Comparison of ENCODE assay signal across 8 cellular contexts in the genomic region with DNA sequence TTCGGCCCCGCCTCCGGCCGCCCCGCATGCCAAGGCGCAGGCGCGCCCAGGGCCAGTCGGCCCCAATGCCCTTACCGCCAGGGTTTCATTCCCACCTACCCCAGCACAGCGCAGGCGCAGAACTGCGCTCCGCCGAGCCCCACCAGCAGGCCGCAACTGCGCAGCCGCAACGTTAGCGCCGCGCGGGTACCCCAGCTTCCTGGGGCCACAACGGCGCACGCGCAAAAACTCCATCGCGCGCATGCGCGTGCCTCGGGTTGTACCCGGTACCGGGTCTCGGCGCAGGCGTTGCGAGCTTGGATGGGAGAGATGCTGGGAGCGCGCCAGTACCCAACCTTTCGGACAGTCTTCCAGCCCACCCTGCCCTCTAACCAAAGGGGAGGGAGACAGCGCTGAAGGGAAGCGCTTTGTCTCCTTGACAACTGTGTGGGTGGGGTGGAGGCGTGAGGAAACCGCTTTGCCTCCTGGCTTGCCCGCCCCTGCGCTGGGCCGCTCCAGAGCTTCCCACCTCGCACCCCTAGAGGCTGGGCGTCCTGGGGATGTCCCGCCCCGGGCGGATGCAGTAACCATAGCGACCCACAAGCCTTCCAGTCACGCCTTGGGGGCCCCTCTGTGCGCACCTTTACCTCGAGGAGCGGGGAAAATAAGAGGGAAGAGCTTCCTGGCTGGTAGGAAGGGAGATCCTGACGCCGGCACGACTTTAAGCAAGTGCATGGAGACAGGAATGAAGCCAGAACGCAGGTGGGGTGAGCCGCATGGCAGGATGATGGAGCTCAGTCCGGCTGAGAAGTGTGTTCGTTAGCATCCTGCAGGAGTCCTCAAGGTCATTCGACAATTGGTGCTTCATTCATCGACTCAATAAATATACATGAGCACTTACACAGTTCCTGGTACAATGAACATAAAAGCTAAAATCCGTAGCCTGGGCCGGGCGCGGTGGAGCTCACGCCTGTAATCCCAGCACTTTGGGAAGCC. TPM values are rescaled to one million over a fixed set of nuclear protein-coding genes. Genes with fewer than 3 reads are reported as not detected.
DNase-seq lines count a peak whose midpoint lies in the region; ATAC-seq and FAIRE-seq lines count a peak whose summit lies in the region.

No MANE protein-coding gene starts in this region.

- H3K9ac ChIP-seq in endocrine pancreas (ENCODE audit: control insufficient read depth, insufficient read depth, low read length) = peak overlapping the region; percentile 74

- no peaks in the 10 kb centered on the region for H3K36me3 ChIP-seq in endocrine pancreas (ENCODE audit: control insufficient read depth, insufficient read depth, low read length)

- no peaks in the 10 kb centered on the region for H3K27me3 ChIP-seq in endocrine pancreas (ENCODE audit: control insufficient read depth, insufficient read depth, low read length)

- no peaks in the 10 kb centered on the region for H3K9me3 Mint-ChIP-seq in activated CD8-positive, alpha-beta memory T cell treated with anti-CD3 and anti-CD28 coated beads, Interleukin-2, amount 10 ng/mL, durations not matched to agents 7 days and 5 days (ENCODE audit: low read depth)

- peak overlapping the region; percentile 84 for H3K27ac Mint-ChIP-seq in activated CD8-positive, alpha-beta memory T cell treated with anti-CD3 and anti-CD28 coated beads, Interleukin-2, amount 10 ng/mL, durations not matched to agents 7 days and 5 days

- H3K4me1 ChIP-seq in endocrine pancreas (ENCODE audit: control insufficient read depth, insufficient read depth, low read length) = no peaks in the 10 kb centered on the region

- H3K27me3 Mint-ChIP-seq in activated CD8-positive, alpha-beta memory T cell treated with anti-CD3 and anti-CD28 coated beads, Interleukin-2, amount 10 ng/mL, durations not matched to agents 7 days and 5 days = no peaks in the 10 kb centered on the region

- H3K36me3 Mint-ChIP-seq in activated CD8-positive, alpha-beta memory T cell treated with anti-CD3 and anti-CD28 coated beads, Interleukin-2, amount 10 ng/mL, durations not matched to agents 7 days and 5 days = peaks cover 20% of the 10 kb centered on the region

- peak; percentile 99 for FAIRE-seq in HTR-8/SVneo (lab: Jason Lieb, UNC)

- CTCF ChIA-PET in activated CD8-positive, alpha-beta memory T cell treated with anti-CD3 and anti-CD28 coated beads, Interleukin-2, amount 10 ng/mL, durations not matched to agents 7 days and 5 days (lab: Charles Lee) = interaction anchor here (0.8 to 5.0 kb wide), 20 partner anchors 8 to 210 kb away, joined by 3 to 65 read pairs (median 6); partner anchors contain the start of genes CCDC61, FOXA3, IRF2BP1 and NANOS2

- peak; percentile 97 for DNase-seq in Caki2 (ENCODE audit: low read depth)
- DNase-seq in HTR-8/SVneo (ENCODE audit: insufficient read length, low spot score) = peak; percentile 100
- peak; percentile 91 for DNase-seq in NOMO-1 treated with DMSO at 0.1 percent for 48 hours (lab: John Stamatoyannopoulos, UW; ENCODE audit: unreplicated experiment)
- peak; percentile 99 for DNase-seq in activated CD8-positive, alpha-beta memory T cell treated with anti-CD3 and anti-CD28 coated beads, Interleukin-2, amount 10 ng/mL, durations not matched to agents 7 days and 5 days
- peak; percentile 100 for DNase-seq in mesenteric fat pad (ENCODE audit: low spot score)
- peak; percentile 98 for DNase-seq in stimulated activated CD8-positive, alpha-beta memory T cell treated with anti-CD3 and anti-CD28 coated beads, Interleukin-15, amount 100 ng/mL, for 1 hour (ENCODE audit: low read depth)

- H3K4me3 Mint-ChIP-seq in activated CD8-positive, alpha-beta memory T cell treated with anti-CD3 and anti-CD28 coated beads, Interleukin-2, amount 10 ng/mL, durations not matched to agents 7 days and 5 days = peak overlapping the region; percentile 92

- peak overlapping the region; percentile 34 for H3K4me3 ChIP-seq in endocrine pancreas (ENCODE audit: control insufficient read depth, insufficient read depth, low read length)

- peak; percentile 77 for ATAC-seq in GM21381 (IDR thresholded peaks at IDR 0.05; ENCODE audit: unreplicated experiment)
- ATAC-seq in activated CD8-positive, alpha-beta memory T cell treated with anti-CD3 and anti-CD28 coated beads, Interleukin-2, amount 10 ng/mL, durations not matched to agents 7 days and 5 days = peak; percentile 90

- no peaks in the 10 kb centered on the region for H3K9me3 ChIP-seq in endocrine pancreas (ENCODE audit: control insufficient read depth, low read length)

- in situ Hi-C loops in Caki2 (cut with HindIII; ENCODE audit: low pct_unique_long_range_greater_than_20kb, low sequenced_read_pairs) = no loop called here

- H3K4me1 Mint-ChIP-seq in activated CD8-positive, alpha-beta memory T cell treated with anti-CD3 and anti-CD28 coated beads, Interleukin-2, amount 10 ng/mL, durations not matched to agents 7 days and 5 days = peaks cover 21% of the 10 kb centered on the region

RNA-seq across cellular contexts. Expression of gene MYPOP, which starts 0.5 kb away (rescaled TPM):
- total RNA-seq in Caki2 (2014; rRNA removed; shearing (Covaris generic); ENCODE audit: low replicate concordance) = 2.4 and 6.0 TPM in 2 replicates
- 10 to 100 TPM; 13.0 to 13.8 TPM for total RNA-seq in activated CD8-positive, alpha-beta memory T cell treated with anti-CD3 and anti-CD28 coated beads, Interleukin-2, amount 10 ng/mL, durations not matched to agents 7 days and 5 days
- 10.2 TPM for total RNA-seq in mesenteric fat pad

RNA-seq across cellular contexts. Expression of gene NANOS2, which starts 11.6 kb away (rescaled TPM):
- not detected in 2 replicates for total RNA-seq in Caki2 (2014; rRNA removed; shearing (Covaris generic); ENCODE audit: low replicate concordance)
- under 1 TPM in 1 of 2 experiments, not detected in 1; 0.18 TPM for total RNA-seq in activated CD8-positive, alpha-beta memory T cell treated with anti-CD3 and anti-CD28 coated beads, Interleukin-2, amount 10 ng/mL, durations not matched to agents 7 days and 5 days
- not detected for total RNA-seq in mesenteric fat pad

RNA-seq across cellular contexts. Expression of gene IRF2BP1, which starts 17.0 kb away (rescaled TPM):
- total RNA-seq in Caki2 (2014; rRNA removed; shearing (Covaris generic); ENCODE audit: low replicate concordance) = 42.5 and 60.5 TPM in 2 replicates
- 10 to 100 TPM; 18.9 to 19.0 TPM for total RNA-seq in activated CD8-positive, alpha-beta memory T cell treated with anti-CD3 and anti-CD28 coated beads, Interleukin-2, amount 10 ng/mL, durations not matched to agents 7 days and 5 days
- total RNA-seq in mesenteric fat pad = 14.0 TPM

RNA-seq across cellular contexts. Expression of gene FOXA3, which starts 38.8 kb away (rescaled TPM):
- total RNA-seq in Caki2 (2014; rRNA removed; shearing (Covaris generic); ENCODE audit: low replicate concordance) = 0.14 TPM in 1 of 2 replicates, not detected in the other
- under 1 TPM in 1 of 2 experiments, not detected in 1; 0.14 TPM for total RNA-seq in activated CD8-positive, alpha-beta memory T cell treated with anti-CD3 and anti-CD28 coated beads, Interleukin-2, amount 10 ng/mL, durations not matched to agents 7 days and 5 days
- not detected for total RNA-seq in mesenteric fat pad

RNA-seq across cellular contexts. Expression of gene SYMPK, which starts 40.0 kb away (rescaled TPM):
- total RNA-seq in Caki2 (2014; rRNA removed; shearing (Covaris generic); ENCODE audit: low replicate concordance) = 75.2 and 83.9 TPM in 2 replicates
- 100 to 1,000 TPM; 119 to 125 TPM for total RNA-seq in activated CD8-positive, alpha-beta memory T cell treated with anti-CD3 and anti-CD28 coated beads, Interleukin-2, amount 10 ng/mL, durations not matched to agents 7 days and 5 days
- total RNA-seq in mesenteric fat pad = 52.8 TPM

Comparison
In these comparisons a context has a peak if more than half of its experiments do, and no peak if none do; other contexts are left out.
1. Peak in every context shown above with its lines: DNase-seq, ATAC-seq and H3K4me3 ChIP-seq.